In the genomic region with DNA sequence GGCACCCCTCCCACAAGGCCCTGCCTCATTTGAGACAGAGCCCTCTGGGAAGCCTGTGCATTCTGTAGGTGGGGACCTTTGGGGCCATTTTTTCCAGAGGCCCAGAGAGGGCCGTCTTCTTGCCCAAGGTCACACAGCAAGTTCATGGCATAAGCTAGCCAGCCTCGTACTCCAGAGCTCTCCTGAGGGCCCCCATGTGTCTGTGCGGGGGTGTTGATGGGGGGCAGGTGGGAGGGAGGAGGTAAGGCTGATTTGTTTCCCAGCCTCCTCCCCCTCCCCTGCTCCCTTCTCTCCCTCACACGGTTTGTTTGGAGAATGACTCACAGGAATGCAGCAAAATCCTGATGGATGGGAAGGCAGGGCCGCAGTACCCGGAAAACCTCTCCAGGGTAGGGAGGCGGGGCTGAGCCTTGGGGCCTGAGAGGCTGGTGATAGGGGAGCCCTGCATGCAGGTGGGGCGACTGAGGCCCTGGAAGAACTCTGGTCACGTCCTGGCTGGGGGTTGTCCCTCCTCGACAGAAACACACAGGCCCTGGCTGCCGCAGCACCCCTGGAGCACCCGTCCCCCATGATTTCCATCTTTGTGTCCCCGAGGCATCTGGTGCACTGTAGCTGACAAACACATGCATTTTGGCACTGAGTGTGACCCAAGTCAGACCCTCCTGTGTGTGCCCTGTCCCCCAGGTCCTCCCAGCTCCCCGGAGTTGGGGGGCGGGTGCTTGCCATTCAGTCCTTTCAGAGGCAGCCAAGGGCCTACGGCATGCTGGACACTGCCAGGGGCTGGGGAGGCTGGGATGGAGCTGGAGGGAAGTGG, we compare ENCODE assay signal across 9 cellular contexts. TPM values are rescaled to one million over a fixed set of nuclear protein-coding genes. Genes with fewer than 3 reads are reported as not detected.
DNase-seq lines count a peak whose midpoint lies in the region; ATAC-seq and TF ChIP-seq lines count a peak whose summit lies in the region.
"Had no signal": no experiment of that assay in that cellular context is flagged by ENCODE, and none has a peak within 500 bp of the region (broad histone marks: within the 10 kb centered on the region; RNA-seq: fewer than 3 reads in every experiment).

No MANE protein-coding gene starts in this region.

- H3K36me3 Mint-ChIP-seq in stimulated activated naive B cell treated with anti-CD40 and anti-IgM and Interleukin-4, amounts not matched to agents 10 μg/mL and 1 μg/mL and 100 μg/mL, for 72 hours: peaks cover 8 to 20% of the 10 kb centered on the region in 2 donors

- peaks cover 42% of the 10 kb centered on the region for H3K4me1 ChIP-seq in ACC112 (ENCODE audit: control insufficient read depth, insufficient read depth, low read length, unreplicated experiment)
- H3K4me1 ChIP-seq in colonic mucosa: peaks cover 12% of the 10 kb centered on the region
- peaks cover 27% of the 10 kb centered on the region for H3K4me1 ChIP-seq in mucosa of descending colon (ENCODE audit: low read depth)

- CTCF ChIA-PET in HEK293T (lab: Yijun Ruan, JAX): interaction anchor here (0.6 kb wide), 1 partner anchor 77 kb away, joined by 4 read pairs; no protein-coding TSS in a partner anchor

- DNase-seq in HuH-7.5 (ENCODE audit: low spot score) (peak; percentile 88), colonic mucosa (peak; percentile 91), mucosa of descending colon (peak; percentile 73 to 88 (median 83)), HEK293T (ENCODE audit: extremely low spot score) (no peak), NCI-H187 (lab: John Stamatoyannopoulos, UW) (no peak)
- DNase-seq in stimulated activated naive B cell treated with anti-CD40 and anti-IgM and Interleukin-4, amounts not matched to agents 10 μg/mL and 1 μg/mL and 100 μg/mL, for 72 hours: no peak
- DNase-seq in stimulated activated CD4-positive, alpha-beta T cell treated with anti-CD3 and anti-CD28 coated beads, Interleukin-2, amount 100 ng/mL, for 24 hours: no peak
- DNase-seq: psoas muscle had no signal

- ATAC-seq in mucosa of descending colon: peak; percentile 94
- ATAC-seq in stimulated activated naive B cell treated with anti-CD40 and anti-IgM and Interleukin-4, amounts not matched to agents 10 μg/mL and 1 μg/mL and 100 μg/mL, for 72 hours (replicated peaks): no peak
- ATAC-seq: psoas muscle had no signal

- intact Hi-C loops in colonic mucosa (cut with DNase I) (no loop called here), mucosa of descending colon (cut with DNase I, micrococcal nuclease) (no loop called here)

- H3K36me3 ChIP-seq in ACC112 (ENCODE audit: insufficient read depth, low read length) (no peaks in the 10 kb centered on the region), colonic mucosa (no peaks in the 10 kb centered on the region), mucosa of descending colon (ENCODE audit: low read depth) (no peaks in the 10 kb centered on the region)

- TF ChIP-seq CTCF in colonic mucosa (IDR thresholded peaks at IDR 0.05) (no peak), mucosa of descending colon (IDR thresholded peaks at IDR 0.05) (no peak)

- H3K27me3 ChIP-seq in ACC112 (ENCODE audit: insufficient read depth, low read length) (no peaks in the 10 kb centered on the region), colonic mucosa (no peaks in the 10 kb centered on the region)

- H3K9me3 Mint-ChIP-seq in stimulated activated naive B cell treated with anti-CD40 and anti-IgM and Interleukin-4, amounts not matched to agents 10 μg/mL and 1 μg/mL and 100 μg/mL, for 72 hours: no peaks in the 10 kb centered on the region

- H3K4me1 Mint-ChIP-seq in stimulated activated naive B cell treated with anti-CD40 and anti-IgM and Interleukin-4, amounts not matched to agents 10 μg/mL and 1 μg/mL and 100 μg/mL, for 72 hours: peaks cover 39 to 51% of the 10 kb centered on the region in 2 donors

- H3K4me3 ChIP-seq in ACC112 (ENCODE audit: low read depth, low read length): peak overlapping the region; percentile 12; the same call in 1 of the 2 replicates
- no peak overlapping the region for H3K4me3 ChIP-seq in colonic mucosa
- no peak overlapping the region for H3K4me3 ChIP-seq in mucosa of descending colon
- H3K4me3 ChIP-seq: psoas muscle had no signal

- H3K79me2 ChIP-seq in ACC112 (ENCODE audit: control insufficient read depth, insufficient read depth, low read length, unreplicated experiment): peaks cover 51% of the 10 kb centered on the region

- no peak overlapping the region for H2AFZ ChIP-seq in ACC112 (ENCODE audit: low read length, unreplicated experiment)

- POLR2A ChIA-PET in HEK293T (lab: Yijun Ruan, JAX): interaction anchor here (1.4 to 2.2 kb wide), 2 partner anchors 29 to 125 kb away, joined by 3 to 7 read pairs; no protein-coding TSS in a partner anchor

- H3K9me3 ChIP-seq in colonic mucosa: no peaks in the 10 kb centered on the region
- no peaks in the 10 kb centered on the region for H3K9me3 ChIP-seq in mucosa of descending colon
- H3K9me3 ChIP-seq: psoas muscle had no signal

- no peaks in the 10 kb centered on the region for H3K27me3 Mint-ChIP-seq in stimulated activated naive B cell treated with anti-CD40 and anti-IgM and Interleukin-4, amounts not matched to agents 10 μg/mL and 1 μg/mL and 100 μg/mL, for 72 hours

- H3K27ac Mint-ChIP-seq in stimulated activated naive B cell treated with anti-CD40 and anti-IgM and Interleukin-4, amounts not matched to agents 10 μg/mL and 1 μg/mL and 100 μg/mL, for 72 hours: no peak overlapping the region

- peak overlapping the region; percentile 33 to 56 for H3K9ac ChIP-seq in colonic mucosa (ENCODE audit: low read depth in 2 of 2, low read length in 2 of 2)

- peak overlapping the region; percentile 95 for H3K27ac ChIP-seq in ACC112 (ENCODE audit: low read depth, low read length)
- peak overlapping the region; percentile 67 for H3K27ac ChIP-seq in colonic mucosa
- H3K27ac ChIP-seq: psoas muscle had no signal

- H3K4me3 Mint-ChIP-seq in stimulated activated naive B cell treated with anti-CD40 and anti-IgM and Interleukin-4, amounts not matched to agents 10 μg/mL and 1 μg/mL and 100 μg/mL, for 72 hours: no peak overlapping the region

TF ChIP-seq in HEK293T, 16 proteins besides CTCF, POLR2A, EP300 and RAD21:
- TF ChIP-seq ZNF384 (IDR thresholded peaks at IDR 0.05): no peak
- no peak for TF ChIP-seq L3MBTL2 (conservative IDR thresholded peaks at IDR 0.05)
- TF ChIP-seq, protein P1, sequence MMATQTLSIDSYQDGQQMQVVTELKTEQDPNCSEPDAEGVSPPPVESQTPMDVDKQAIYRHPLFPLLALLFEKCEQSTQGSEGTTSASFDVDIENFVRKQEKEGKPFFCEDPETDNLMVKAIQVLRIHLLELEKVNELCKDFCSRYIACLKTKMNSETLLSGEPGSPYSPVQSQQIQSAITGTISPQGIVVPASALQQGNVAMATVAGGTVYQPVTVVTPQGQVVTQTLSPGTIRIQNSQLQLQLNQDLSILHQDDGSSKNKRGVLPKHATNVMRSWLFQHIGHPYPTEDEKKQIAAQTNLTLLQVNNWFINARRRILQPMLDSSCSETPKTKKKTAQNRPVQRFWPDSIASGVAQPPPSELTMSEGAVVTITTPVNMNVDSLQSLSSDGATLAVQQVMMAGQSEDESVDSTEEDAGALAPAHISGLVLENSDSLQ (IDR thresholded peaks at IDR 0.05): no peak
- TF ChIP-seq ARNT (IDR thresholded peaks at IDR 0.05): no peak
- TF ChIP-seq FOXK2 (IDR thresholded peaks at IDR 0.05): no peak
- no peak for TF ChIP-seq SUZ12 (IDR thresholded peaks at IDR 0.05)
- no peak for TF ChIP-seq FOXM1 (IDR thresholded peaks at IDR 0.05; ENCODE audit: borderline replicate concordance)
- no peak for TF ChIP-seq SP1 (IDR thresholded peaks at IDR 0.05)
- no peak for TF ChIP-seq BHLHE40 (IDR thresholded peaks at IDR 0.05; ENCODE audit: borderline replicate concordance)
- no peak for TF ChIP-seq TARDBP (IDR thresholded peaks at IDR 0.05)
- no peak for TF ChIP-seq ELF4 (IDR thresholded peaks at IDR 0.05)
- no peak for TF ChIP-seq HDGF (IDR thresholded peaks at IDR 0.05; ENCODE audit: borderline replicate concordance)
- no peak for TF ChIP-seq FOXA1 (IDR thresholded peaks at IDR 0.05)
- TF ChIP-seq LEF1 (IDR thresholded peaks at IDR 0.05; ENCODE audit: borderline replicate concordance): no peak

RNA-seq across cellular contexts. Expression of gene RAI1, which starts 29.7 kb away (rescaled TPM):
- 10 to 100 TPM; 21.8 to 24.5 TPM for total RNA-seq in colonic mucosa
- total RNA-seq in mucosa of descending colon: 10 to 100 TPM; 12.9 to 29.2 (median 17.0) TPM

Comparison
In these comparisons a context has a peak if more than half of its experiments do, and no peak if none do; other contexts are left out.
1. DNase-seq: peak in HuH-7.5 (single experiment), colonic mucosa (single experiment) and mucosa of descending colon (3 of 3); none in HEK293T (single experiment), stimulated activated naive B cell treated with anti-CD40 and anti-IgM and Interleukin-4, amounts not matched to agents 10 μg/mL and 1 μg/mL and 100 μg/mL, for 72 hours (single experiment), NCI-H187 (0 of 2) and stimulated activated CD4-positive, alpha-beta T cell treated with anti-CD3 and anti-CD28 coated beads, Interleukin-2, amount 100 ng/mL, for 24 hours (0 of 2).